Comparison of ENCODE assay signal across 19 cellular contexts in genomic region chr3:51379746-51380330, GRCh38.
"Had no signal": no experiment of that assay in that cellular context is flagged by ENCODE, and none has a peak within 500 bp of the region (broad histone marks: within the 10 kb centered on the region; RNA-seq: fewer than 3 reads in every experiment).

No MANE protein-coding gene starts in this region.

- H3K27ac Mint-ChIP-seq: neural progenitor cell; T-helper 2 cell treated with Interferon-gamma antibody and Interleukin-4, amounts not matched to agents 5 μg/mL and 100 μg/mL, for 36 hours had no signal

- H3K27me3 ChIP-seq: adrenal gland, gastrocnemius medialis, neural progenitor cell, right atrium auricular region, tibial artery had no signal

- H3K9me3 ChIP-seq: adrenal gland, gastrocnemius medialis, left ventricle myocardium inferior, prostate gland, right atrium auricular region, tibial artery had no signal

- H3K9me3 Mint-ChIP-seq: neural progenitor cell; T-helper 2 cell treated with Interferon-gamma antibody and Interleukin-4, amounts not matched to agents 5 μg/mL and 100 μg/mL, for 36 hours had no signal

- DNase-seq: activated CD4-positive, alpha-beta T cell treated with anti-CD3 and anti-CD28 coated beads, Interleukin-2, amount 50 U/mL, for 4 hours; activated naive CD4-positive, alpha-beta T cell treated with anti-CD3 and anti-CD28 coated beads, Interleukin-2, amount 50 U/mL, for 16 hours; effector CD8-positive, alpha-beta T cell; gastrocnemius medialis; left ventricle myocardium inferior; mammary epithelial cell; stimulated activated CD4-positive, alpha-beta T cell treated with anti-CD3 and anti-CD28 coated beads, Interleukin-12 subunit alpha, Interleukin-12 subunit beta, amount 100 ng/mL, for 4 hours; stimulated activated CD4-positive, alpha-beta T cell treated with anti-CD3 and anti-CD28 coated beads, Interleukin-1b, Interleukin-23, amount 100 ng/mL, for 48 hours; stimulated activated naive CD4-positive, alpha-beta T cell had no signal

- FAIRE-seq: astrocyte, TTC549, urothelium cell line had no signal

- H3K4me3 ChIP-seq: adrenal gland, gastrocnemius medialis, left ventricle myocardium inferior, neural progenitor cell, prostate gland, right atrium auricular region, tibial artery had no signal

- H3K4me2 ChIP-seq: neural progenitor cell had no signal

- H3K36me3 ChIP-seq: adrenal gland, gastrocnemius medialis, left ventricle myocardium inferior, neural progenitor cell, prostate gland, right atrium auricular region, tibial artery had no signal

- H3K9ac ChIP-seq: neural progenitor cell had no signal

- ATAC-seq: esophagus mucosa, gastrocnemius medialis had no signal

- H3K27ac ChIP-seq: adrenal gland, gastrocnemius medialis, left ventricle myocardium inferior, neural progenitor cell, prostate gland, right atrium auricular region, tibial artery had no signal

- H3K4me3 Mint-ChIP-seq: T-helper 2 cell treated with Interferon-gamma antibody and Interleukin-4, amounts not matched to agents 5 μg/mL and 100 μg/mL, for 36 hours had no signal
